ENCODE assay signal across 9 cellular contexts in the genomic region with DNA sequence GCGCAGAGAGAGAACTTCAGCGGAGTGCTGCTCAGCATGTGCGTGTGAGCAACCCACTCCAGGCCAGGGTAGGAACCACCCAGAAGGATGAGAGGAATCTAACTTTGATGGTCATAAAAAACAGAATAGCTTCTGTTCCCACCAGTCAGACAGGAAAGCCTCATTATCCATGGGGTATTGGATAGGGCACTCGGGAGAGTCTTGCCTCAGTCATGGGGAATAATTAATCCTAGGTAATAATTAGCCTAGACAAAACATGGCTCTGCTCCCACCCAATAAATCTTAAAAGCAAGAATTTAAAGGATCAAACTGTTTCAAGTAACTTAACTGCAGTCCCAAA. TPM values are rescaled to one million over a fixed set of nuclear protein-coding genes. Genes with fewer than 3 reads are reported as not detected.
A peak's percentile ranks its signal among the peaks of the same experiment; 100 is the strongest.
DNase-seq lines count a peak whose midpoint lies in the region; ATAC-seq, FAIRE-seq and TF ChIP-seq lines count a peak whose summit lies in the region.
"Had no signal": no experiment of that assay in that cellular context is flagged by ENCODE, and none has a peak within 500 bp of the region (broad histone marks: within the 10 kb centered on the region; RNA-seq: fewer than 3 reads in every experiment).

No MANE protein-coding gene starts in this region.

- H4K8ac ChIP-seq in IMR-90 (ENCODE audit: low read depth in 2 of 2, low read length in 2 of 2) (peak overlapping the region; percentile 91 to 97; a peak in 3 of 4 replicates), H1 (ENCODE audit: extremely low read depth, insufficient read depth, low read length) (no peak overlapping the region), mesendoderm (ENCODE audit: low read depth, low read length) (no peak overlapping the region)

- H3K36me3 Mint-ChIP-seq in natural killer cell treated with Interleukin-12 subunit alpha and Interleukin-12 subunit beta and Interleukin-15 and Interleukin-18, amount 100 ng/mL, for 72 hours: no peaks in the 10 kb centered on the region
- H3K36me3 Mint-ChIP-seq in activated CD4-positive, alpha-beta T cell treated with anti-CD3 and anti-CD28 coated beads for 36 hours (ENCODE audit: low read depth): no peaks in the 10 kb centered on the region

- H3K4me1 Mint-ChIP-seq in natural killer cell treated with Interleukin-12 subunit alpha and Interleukin-12 subunit beta and Interleukin-15 and Interleukin-18, amount 100 ng/mL, for 72 hours (ENCODE audit: low read depth in 2 of 2): no peaks in the 10 kb centered on the region
- peaks cover 22% of the 10 kb centered on the region for H3K4me1 Mint-ChIP-seq in activated CD4-positive, alpha-beta T cell treated with anti-CD3 and anti-CD28 coated beads for 36 hours

- no CpG with 5 or more reads among the region's 4 CpGs for WGBS in IMR-90 (ENCODE audit: extremely low coverage in 2 of 2, insufficient read length in 1 of 2), 2 experiments
- 23% methylated on average over 4 of the region's 4 CpGs; no CpG with 5 or more reads in 1 of the 2 experiments for WGBS in H1 (ENCODE audit: extremely low coverage in 1 of 2, insufficient coverage in 1 of 2, insufficient read length in 1 of 2, insufficient replicate concordance in 2 of 2, low coverage in 1 of 2, low lambda C conversion rate in 2 of 2, missing lambda C conversion rate in 1 of 2), 2 experiments
- no CpG with 5 or more reads among the region's 4 CpGs for WGBS in mesendoderm (ENCODE audit: extremely low coverage, insufficient coverage, low lambda C conversion rate)
- WGBS in suprapubic skin: 22% methylated on average over 4 of the region's 4 CpGs

- peak overlapping the region; percentile 92 for H3K14ac ChIP-seq in IMR-90 (replicated peaks; ENCODE audit: low read depth, low read length)
- H3K14ac ChIP-seq in H1 (ENCODE audit: insufficient read length): no peak overlapping the region

- no peak overlapping the region for H3K27ac Mint-ChIP-seq in natural killer cell treated with Interleukin-12 subunit alpha and Interleukin-12 subunit beta and Interleukin-15 and Interleukin-18, amount 100 ng/mL, for 72 hours
- no peak overlapping the region for H3K27ac Mint-ChIP-seq in activated CD4-positive, alpha-beta T cell treated with anti-CD3 and anti-CD28 coated beads for 36 hours
- H3K27ac Mint-ChIP-seq: IgD-negative memory B cell had no signal

- peak overlapping the region; percentile 66 for H3K56ac ChIP-seq in IMR-90 (ENCODE audit: extremely low read depth, insufficient read depth, low read length)
- no peak overlapping the region for H3K56ac ChIP-seq in H1 (replicated peaks; ENCODE audit: insufficient read length, low read depth, low read length)
- H3K56ac ChIP-seq in mesendoderm (ENCODE audit: low read length): peak overlapping the region; percentile 75

- dilution Hi-C loops in IMR-90 (cut with HindIII; ENCODE audit: low sequenced_read_pairs, unreplicated experiment): no loop called here

- no peak overlapping the region for H3K4me3 Mint-ChIP-seq in natural killer cell treated with Interleukin-12 subunit alpha and Interleukin-12 subunit beta and Interleukin-15 and Interleukin-18, amount 100 ng/mL, for 72 hours
- no peak overlapping the region for H3K4me3 Mint-ChIP-seq in activated CD4-positive, alpha-beta T cell treated with anti-CD3 and anti-CD28 coated beads for 36 hours
- H3K4me3 Mint-ChIP-seq: IgD-negative memory B cell had no signal

- TF ChIP-seq POLR2A in IMR-90 (IDR thresholded peaks at IDR 0.05; ENCODE audit: low read depth, low read length) (no peak), H1 (IDR thresholded peaks at IDR 0.05; ENCODE audit: control extremely low read depth in 1 of 2, low read depth in 2 of 2, low read length in 2 of 2) (no peak; a peak in 1 of 3 replicates), suprapubic skin (IDR thresholded peaks at IDR 0.05) (no peak)

- H3K4me1 ChIP-seq in IMR-90 (ENCODE audit: control insufficient read depth, insufficient read depth, low read length) (peaks cover 2% of the 10 kb centered on the region; the same call in 1 of the 2 replicates), H1 (replicated peaks in 1 of 4; ENCODE audit: control insufficient read depth in 3 of 4, insufficient read depth in 4 of 4, low read length in 3 of 4) (peaks cover 0 to 5% (median 0%) of the 10 kb centered on the region in 4 experiments; a peak in 2 of 7 replicates), mesendoderm (ENCODE audit: control insufficient read depth, low read depth, low read length) (peaks cover 2% of the 10 kb centered on the region), suprapubic skin (peaks cover 13% of the 10 kb centered on the region)

- H2AK9ac ChIP-seq in IMR-90 (replicated peaks; ENCODE audit: low read depth, low read length, poor library complexity): peak overlapping the region; percentile 71

- TF ChIP-seq EP300 in H1 (IDR thresholded peaks at IDR 0.05; ENCODE audit: borderline replicate concordance in 1 of 2, low read depth in 2 of 2, low read length in 2 of 2) (no peak), suprapubic skin (IDR thresholded peaks at IDR 0.05) (no peak)

- no peak overlapping the region for H2BK15ac ChIP-seq in IMR-90 (ENCODE audit: low read depth, low read length)
- H2BK15ac ChIP-seq in H1 (ENCODE audit: low read length): no peak overlapping the region
- H2BK15ac ChIP-seq in mesendoderm (replicated peaks; ENCODE audit: low read depth): no peak overlapping the region

- intact Hi-C loops in IMR-90 (cut with micrococcal nuclease): loop anchor here (1.0 kb wide), 1 partner anchor 10 kb away; no protein-coding TSS in a partner anchor
- intact Hi-C loops in activated CD4-positive, alpha-beta T cell treated with anti-CD3 and anti-CD28 coated beads for 36 hours (cut with DNase I, micrococcal nuclease): no loop called here

- no peak for DNase-seq in IMR-90
- DNase-seq in H1 (ENCODE audit: low read depth in 1 of 2, low spot score in 2 of 2): no peak
- no peak for DNase-seq in mesendoderm
- DNase-seq in suprapubic skin (ENCODE audit: low spot score in 2 of 2): no peak
- DNase-seq in natural killer cell treated with Interleukin-12 subunit alpha and Interleukin-12 subunit beta and Interleukin-15 and Interleukin-18, amount 100 ng/mL, for 72 hours (ENCODE audit: low spot score): no peak
- no peak for DNase-seq in activated CD4-positive, alpha-beta T cell treated with anti-CD3 and anti-CD28 coated beads for 36 hours
- DNase-seq in iPS-NIHi7 (ENCODE audit: extremely low spot score): no peak
- no peak for DNase-seq in activated CD4-positive, alpha-beta T cell treated with anti-CD3 and anti-CD28 coated beads for 1 hour

- H2BK5ac ChIP-seq in IMR-90 (ENCODE audit: low read depth, low read length, poor library complexity, severe bottlenecking) (no peak overlapping the region), H1 (ENCODE audit: low read depth, low read length) (no peak overlapping the region), mesendoderm (ENCODE audit: low read length) (no peak overlapping the region)

- BruUV-seq in IMR-90 (replicated peaks; lab: Mats Ljungman, UMichigan): no TSS peak

- peak overlapping the region; percentile 79 for H3K23ac ChIP-seq in IMR-90 (ENCODE audit: low read depth, low read length)
- no peak overlapping the region for H3K23ac ChIP-seq in H1 (ENCODE audit: insufficient read length)
- H3K23ac ChIP-seq in mesendoderm (ENCODE audit: low read length): no peak overlapping the region

- H3K9me1 ChIP-seq in IMR-90 (ENCODE audit: insufficient read depth, low read length): no peaks in the 10 kb centered on the region

- H3K9me3 ChIP-seq in IMR-90 (ENCODE audit: control insufficient read depth, insufficient read depth, low read length) (no peaks in the 10 kb centered on the region), H1 (ENCODE audit: insufficient read depth in 2 of 2, low read depth in 1 of 2, low read length in 1 of 2) (no peaks in the 10 kb centered on the region), suprapubic skin (no peaks in the 10 kb centered on the region)

- H3K4me2 ChIP-seq in IMR-90 (ENCODE audit: low read depth, low read length) (peak overlapping the region; percentile 90), H1 (ENCODE audit: insufficient read depth in 1 of 2, low read depth in 2 of 2, low read length in 2 of 2) (peak overlapping the region; percentile 63 to 65), mesendoderm (ENCODE audit: low read length) (peak overlapping the region; percentile 5)

- H2AK5ac ChIP-seq in IMR-90 (ENCODE audit: low read depth, low read length) (no peak overlapping the region), H1 (ENCODE audit: low read depth, low read length) (no peak overlapping the region), mesendoderm (ENCODE audit: low read length) (no peak overlapping the region)

- CTCF ChIA-PET in IMR-90 (lab: Yijun Ruan, JAX): no interaction called here
- CTCF ChIA-PET in H1 (lab: Charles Lee; ENCODE audit: partially characterized antibody): interaction anchor here (0.6 to 1.8 kb wide), 5 partner anchors 10 to 26 kb away, joined by 3 to 9 read pairs (median 3); no protein-coding TSS in a partner anchor
- CTCF ChIA-PET in activated CD4-positive, alpha-beta T cell treated with anti-CD3 and anti-CD28 coated beads for 36 hours (lab: Charles Lee): interaction anchor here (0.8 kb wide), 1 partner anchor 16 kb away, joined by 4 read pairs; no protein-coding TSS in a partner anchor

- peak overlapping the region; percentile 4; the same call in 1 of the 2 replicates for H3K27ac ChIP-seq in IMR-90 (ENCODE audit: insufficient read depth, low read length)
- H3K27ac ChIP-seq in H1 (ENCODE audit: low read depth, low read length): no peak overlapping the region
- H3K27ac ChIP-seq in mesendoderm (ENCODE audit: low read depth, low read length): no peak overlapping the region
- peak overlapping the region; percentile 44 for H3K27ac ChIP-seq in suprapubic skin

- TF ChIP-seq CTCF in IMR-90 (conservative IDR thresholded peaks at IDR 0.05; ENCODE audit: low read depth, low read length) (no peak), H1 (IDR thresholded peaks at IDR 0.05; ENCODE audit: control extremely low read depth in 1 of 3, insufficient read depth in 1 of 3, low read depth in 1 of 3, low read length in 3 of 3) (no peak), suprapubic skin (IDR thresholded peaks at IDR 0.05) (no peak)

- H2BK20ac ChIP-seq in IMR-90 (ENCODE audit: low read depth, low read length) (peak overlapping the region; percentile 64), H1 (ENCODE audit: low read length) (no peak overlapping the region)

- H3K9me3 Mint-ChIP-seq in natural killer cell treated with Interleukin-12 subunit alpha and Interleukin-12 subunit beta and Interleukin-15 and Interleukin-18, amount 100 ng/mL, for 72 hours: no peaks in the 10 kb centered on the region
- no peaks in the 10 kb centered on the region for H3K9me3 Mint-ChIP-seq in activated CD4-positive, alpha-beta T cell treated with anti-CD3 and anti-CD28 coated beads for 36 hours (ENCODE audit: low read depth)
- H3K9me3 Mint-ChIP-seq: IgD-negative memory B cell had no signal

- H4K5ac ChIP-seq in IMR-90 (ENCODE audit: low read depth, low read length) (peak overlapping the region; percentile 76), H1 (ENCODE audit: insufficient read length, low read depth, low read length) (no peak overlapping the region), mesendoderm (ENCODE audit: low read length) (no peak overlapping the region)

- H3K9ac ChIP-seq in IMR-90 (ENCODE audit: low read depth, low read length) (peak overlapping the region; percentile 72), H1 (replicated peaks in 1 of 4; ENCODE audit: extremely low read depth in 1 of 4, low read depth in 3 of 4, low read length in 3 of 4) (no peak overlapping the region), mesendoderm (ENCODE audit: low read length) (peak overlapping the region; percentile 0)

- peaks cover 2% of the 10 kb centered on the region; the same call in 1 of the 2 replicates for H3K23me2 ChIP-seq in H1 (ENCODE audit: low read depth, low read length)

- H4K91ac ChIP-seq in IMR-90 (ENCODE audit: insufficient read depth, low read depth, low read length) (peak overlapping the region; percentile 86), H1 (replicated peaks; ENCODE audit: insufficient read length, low read length) (no peak overlapping the region)

- peaks cover 5 to 8% of the 10 kb centered on the region in 2 donors for H3K27me3 Mint-ChIP-seq in natural killer cell treated with Interleukin-12 subunit alpha and Interleukin-12 subunit beta and Interleukin-15 and Interleukin-18, amount 100 ng/mL, for 72 hours
- H3K27me3 Mint-ChIP-seq in activated CD4-positive, alpha-beta T cell treated with anti-CD3 and anti-CD28 coated beads for 36 hours: no peaks in the 10 kb centered on the region

- H3K4me3 ChIP-seq in IMR-90 (ENCODE audit: insufficient read depth, low read depth, low read length) (peak overlapping the region; percentile 27; the same call in 1 of the 2 replicates), H1 (ENCODE audit: extremely low read depth in 1 of 4, insufficient read depth in 2 of 4, low read depth in 3 of 4, low read length in 4 of 4) (peak overlapping the region in 1 of 4 experiments; percentile 51; a peak in 5 of 8 replicates), mesendoderm (ENCODE audit: low read length) (no peak overlapping the region), suprapubic skin (peak overlapping the region; percentile 42)

- H4K20me1 ChIP-seq in IMR-90 (ENCODE audit: insufficient read depth, low read length) (no peaks in the 10 kb centered on the region), H1 (replicated peaks in 1 of 2; ENCODE audit: control insufficient read depth in 1 of 2, insufficient read depth in 2 of 2, low read length in 2 of 2) (no peaks in the 10 kb centered on the region)

- no peak overlapping the region for H2BK12ac ChIP-seq in H1 (ENCODE audit: low read depth, low read length)

- no peaks in the 10 kb centered on the region for H3K36me3 ChIP-seq in IMR-90 (ENCODE audit: control insufficient read depth, insufficient read depth, low read length)
- no peaks in the 10 kb centered on the region for H3K36me3 ChIP-seq in H1 (ENCODE audit: control insufficient read depth in 2 of 4, insufficient read depth in 4 of 4, low read length in 3 of 4)
- no peaks in the 10 kb centered on the region for H3K36me3 ChIP-seq in mesendoderm (ENCODE audit: control insufficient read depth, insufficient read depth, low read length)
- no peaks in the 10 kb centered on the region for H3K36me3 ChIP-seq in suprapubic skin

- H3K79me1 ChIP-seq in IMR-90 (ENCODE audit: low read depth in 1 of 2, low read length in 2 of 2) (no peaks in the 10 kb centered on the region), H1 (ENCODE audit: low read depth, low read length) (no peaks in the 10 kb centered on the region), mesendoderm (ENCODE audit: low read length) (no peaks in the 10 kb centered on the region)

- no peak for ATAC-seq in IMR-90 (ENCODE audit: low read depth)
- ATAC-seq in natural killer cell treated with Interleukin-12 subunit alpha and Interleukin-12 subunit beta and Interleukin-15 and Interleukin-18, amount 100 ng/mL, for 72 hours: no peak
- no peak for ATAC-seq in activated CD4-positive, alpha-beta T cell treated with anti-CD3 and anti-CD28 coated beads for 36 hours

- POLR2A ChIA-PET in IMR-90 (lab: Charles Lee; ENCODE audit: unreplicated experiment): no interaction called here
- POLR2A ChIA-PET in H1 (lab: Charles Lee; ENCODE audit: partially characterized antibody): interaction anchor here (0.8 to 1.2 kb wide), 6 partner anchors 10 to 140 kb away, joined by 3 to 4 read pairs (median 3); partner anchors contain the start of gene TMEM59
- POLR2A ChIA-PET in activated CD4-positive, alpha-beta T cell treated with anti-CD3 and anti-CD28 coated beads for 36 hours (lab: Charles Lee): no interaction called here

- in situ Hi-C loops in IMR-90 (cut with MboI; ENCODE audit: low sequenced_read_pairs): no loop called here

- H2AFZ ChIP-seq in IMR-90 (replicated peaks; ENCODE audit: low read length, poor library complexity) (peak overlapping the region; percentile 93), H1 (ENCODE audit: low read length) (peak overlapping the region; percentile 98)

- H3K18ac ChIP-seq in IMR-90 (ENCODE audit: low read depth, low read length) (peak overlapping the region; percentile 78), H1 (ENCODE audit: extremely low read depth, low read length) (peak overlapping the region; percentile 52; the same call in 1 of the 2 replicates), mesendoderm (ENCODE audit: low read length) (no peak overlapping the region)

- H3K27me3 ChIP-seq in IMR-90 (ENCODE audit: control insufficient read depth, insufficient read depth, low read length) (no peaks in the 10 kb centered on the region), H1 (replicated peaks in 1 of 4; ENCODE audit: control insufficient read depth in 3 of 4, extremely low read depth in 1 of 4, insufficient read depth in 3 of 4, low read length in 3 of 4) (peaks cover 0 to 2% (median 0%) of the 10 kb centered on the region in 4 experiments; a peak in 1 of 7 replicates), mesendoderm (ENCODE audit: insufficient read depth, low read length, poor library complexity) (no peaks in the 10 kb centered on the region), suprapubic skin (no peaks in the 10 kb centered on the region)

- H2BK120ac ChIP-seq in IMR-90 (ENCODE audit: low read depth, low read length): peak overlapping the region; percentile 89
- no peak overlapping the region for H2BK120ac ChIP-seq in H1 (replicated peaks; ENCODE audit: low read depth, low read length)
- H2BK120ac ChIP-seq in mesendoderm (ENCODE audit: low read depth, low read length): no peak overlapping the region

- TF ChIP-seq RAD21 in IMR-90 (IDR thresholded peaks at IDR 0.05; ENCODE audit: low read length): no peak
- TF ChIP-seq RAD21 in H1 (IDR thresholded peaks at IDR 0.05 in 1 of 2, conservative IDR thresholded peaks at IDR 0.05 in 1 of 2; ENCODE audit: low read depth in 2 of 2, low read length in 2 of 2): no peak

- FAIRE-seq in H1 (lab: Jason Lieb, UNC): no peak

- H3K79me2 ChIP-seq in H1 (ENCODE audit: control insufficient read depth in 1 of 2, insufficient read depth in 2 of 2, low read length in 2 of 2) (no peaks in the 10 kb centered on the region), mesendoderm (ENCODE audit: control insufficient read depth, insufficient read depth, low read length) (no peaks in the 10 kb centered on the region)

- H3K4ac ChIP-seq in IMR-90 (ENCODE audit: low read depth, low read length) (peak overlapping the region; percentile 84), H1 (replicated peaks; ENCODE audit: insufficient read length, low read depth, low read length) (no peak overlapping the region), mesendoderm (ENCODE audit: low read depth, low read length) (no peak overlapping the region)

RNA-seq across cellular contexts. Expression of gene LDLRAD1, which starts 35.3 kb away (rescaled TPM):
- total RNA-seq in IMR-90 (2012; rRNA removed): not detected in 2 replicates
- polyA plus RNA-seq in IMR-90 (2012; rRNA removed): not detected in 2 replicates
- not detected in 2 replicates for polyA plus RNA-seq in IMR-90 (2012; cell fraction: cytosol; rRNA removed)
- not detected in 2 replicates for polyA plus RNA-seq in IMR-90 (2012; cell fraction: nucleus; rRNA removed; ENCODE audit: low replicate concordance)
- not detected in 2 replicates for total RNA-seq in H1 (2021; fragmentation: NEBNext Ultra II Directional; extraction: Animal tissue kit (Norgen Biotek cat#: 25700))
- polyA plus RNA-seq in H1 (2011; rRNA removed): not detected in 2 replicates
- polyA plus RNA-seq in H1 (2011; cell fraction: cytosol; rRNA removed): not detected
- polyA plus RNA-seq in H1 (2011; cell fraction: nucleus; rRNA removed): not detected
- not detected in 4 replicates for polyA plus RNA-seq in H1 (2012, experiment 1 of 2)
- polyA plus RNA-seq in H1 (2012, experiment 2 of 2): not detected
- polyA plus RNA-seq in H1 (2013, experiment 1 of 2): not detected
- 0.04 TPM for polyA plus RNA-seq in H1 (2013, experiment 2 of 2)
- polyA minus RNA-seq in H1 (2011; rRNA and poly(A)+ RNA removed): not detected in 2 replicates
- polyA minus RNA-seq in H1 (2011; cell fraction: cytosol; rRNA and poly(A)+ RNA removed): not detected
- not detected for polyA minus RNA-seq in H1 (2011; cell fraction: nucleus; rRNA and poly(A)+ RNA removed)
- 0.04 TPM for polyA plus RNA-seq in mesendoderm (2013, experiment 1 of 2)
- polyA plus RNA-seq in mesendoderm (2013, experiment 2 of 2): not detected
- total RNA-seq in suprapubic skin: under 1 TPM in 1 of 4 donors, not detected in 3; 0.25 TPM
- not detected for total RNA-seq in natural killer cell treated with Interleukin-12 subunit alpha and Interleukin-12 subunit beta and Interleukin-15 and Interleukin-18, amount 100 ng/mL, for 72 hours
- total RNA-seq in activated CD4-positive, alpha-beta T cell treated with anti-CD3 and anti-CD28 coated beads for 36 hours: not detected
- polyA plus RNA-seq: IgD-negative memory B cell had no signal

RNA-seq across cellular contexts. Expression of gene LRRC42, which starts 36.6 kb away (rescaled TPM):
- total RNA-seq in IMR-90 (2012; rRNA removed) (33.3 and 47.5 TPM in 2 replicates), suprapubic skin (10 to 100 TPM; 22.2 to 31.1 (median 28.3) TPM)
- polyA plus RNA-seq in IMR-90 (2012; rRNA removed) (38.6 and 39.9 TPM in 2 replicates), H1 (2011; rRNA removed) (30.4 and 38.2 TPM in 2 replicates)
- polyA plus RNA-seq in IMR-90 (2012; cell fraction: cytosol; rRNA removed): 22.7 and 24.5 TPM in 2 replicates
- 11.2 and 23.1 TPM in 2 replicates for polyA plus RNA-seq in IMR-90 (2012; cell fraction: nucleus; rRNA removed; ENCODE audit: low replicate concordance)
- 54.1 and 54.6 TPM in 2 replicates for total RNA-seq in H1 (2021; fragmentation: NEBNext Ultra II Directional; extraction: Animal tissue kit (Norgen Biotek cat#: 25700))
- polyA plus RNA-seq in H1 (2011; cell fraction: cytosol; rRNA removed): 45.0 TPM
- polyA plus RNA-seq in H1 (2011; cell fraction: nucleus; rRNA removed): 29.2 TPM
- 48.6 to 70.3 TPM (median 52.5 TPM) in 4 replicates for polyA plus RNA-seq in H1 (2012, experiment 1 of 2)
- polyA plus RNA-seq in H1 (2012, experiment 2 of 2): 52.2 TPM
- polyA plus RNA-seq in H1 (2013, experiment 1 of 2): 31.2 TPM
- 29.3 TPM for polyA plus RNA-seq in H1 (2013, experiment 2 of 2)
- polyA minus RNA-seq in H1 (2011; rRNA and poly(A)+ RNA removed): 42.0 and 44.6 TPM in 2 replicates
- 24.8 TPM for polyA minus RNA-seq in H1 (2011; cell fraction: cytosol; rRNA and poly(A)+ RNA removed)
- polyA minus RNA-seq in H1 (2011; cell fraction: nucleus; rRNA and poly(A)+ RNA removed): 18.2 TPM
- polyA plus RNA-seq in mesendoderm (2013, experiment 1 of 2): 33.7 TPM
- polyA plus RNA-seq in mesendoderm (2013, experiment 2 of 2): 35.5 TPM
- 10 to 100 TPM; 19.2 to 21.8 TPM for total RNA-seq in natural killer cell treated with Interleukin-12 subunit alpha and Interleukin-12 subunit beta and Interleukin-15 and Interleukin-18, amount 100 ng/mL, for 72 hours
- total RNA-seq in activated CD4-positive, alpha-beta T cell treated with anti-CD3 and anti-CD28 coated beads for 36 hours: 10 to 100 TPM; 25.4 to 31.3 TPM

RNA-seq across cellular contexts. Expression of gene IFT25, which starts 37.2 kb away (rescaled TPM):
- 9.1 and 30.0 TPM in 2 replicates for total RNA-seq in IMR-90 (2012; rRNA removed)
- 32.4 and 38.0 TPM in 2 replicates for polyA plus RNA-seq in IMR-90 (2012; rRNA removed)
- 2.9 and 8.6 TPM in 2 replicates for polyA plus RNA-seq in IMR-90 (2012; cell fraction: cytosol; rRNA removed)
- 1.4 and 17.9 TPM in 2 replicates for polyA plus RNA-seq in IMR-90 (2012; cell fraction: nucleus; rRNA removed; ENCODE audit: low replicate concordance)
- 29.7 and 36.3 TPM in 2 replicates for total RNA-seq in H1 (2021; fragmentation: NEBNext Ultra II Directional; extraction: Animal tissue kit (Norgen Biotek cat#: 25700))
- 11.3 and 15.0 TPM in 2 replicates for polyA plus RNA-seq in H1 (2011; rRNA removed)
- 22.9 TPM for polyA plus RNA-seq in H1 (2011; cell fraction: cytosol; rRNA removed)
- polyA plus RNA-seq in H1 (2011; cell fraction: nucleus; rRNA removed): 7.7 TPM
- 26.8 to 58.2 TPM (median 33.2 TPM) in 4 replicates for polyA plus RNA-seq in H1 (2012, experiment 1 of 2)
- polyA plus RNA-seq in H1 (2012, experiment 2 of 2): 24.3 TPM
- 40.4 TPM for polyA plus RNA-seq in H1 (2013, experiment 1 of 2)
- polyA plus RNA-seq in H1 (2013, experiment 2 of 2): 42.1 TPM
- polyA minus RNA-seq in H1 (2011; rRNA and poly(A)+ RNA removed): 4.2 and 5.5 TPM in 2 replicates
- polyA minus RNA-seq in H1 (2011; cell fraction: cytosol; rRNA and poly(A)+ RNA removed): 6.2 TPM
- 9.7 TPM for polyA minus RNA-seq in H1 (2011; cell fraction: nucleus; rRNA and poly(A)+ RNA removed)
- polyA plus RNA-seq in mesendoderm (2013, experiment 1 of 2): 39.6 TPM
- polyA plus RNA-seq in mesendoderm (2013, experiment 2 of 2): 38.7 TPM
- 10 to 100 TPM in 3 of 4 donors, 1 to 10 TPM in 1; 8.8 to 36.5 (median 13.8) TPM for total RNA-seq in suprapubic skin
- 10 to 100 TPM; 61.8 to 71.2 TPM for total RNA-seq in natural killer cell treated with Interleukin-12 subunit alpha and Interleukin-12 subunit beta and Interleukin-15 and Interleukin-18, amount 100 ng/mL, for 72 hours
- 10 to 100 TPM; 56.6 to 62.0 TPM for total RNA-seq in activated CD4-positive, alpha-beta T cell treated with anti-CD3 and anti-CD28 coated beads for 36 hours

Comparison
In these comparisons a context has a peak if more than half of its experiments do, and no peak if none do; other contexts are left out.
1. H3K27ac ChIP-seq: peak in IMR-90 (single experiment) and suprapubic skin (single experiment); none in H1 (single experiment) and mesendoderm (single experiment).
2. H3K4me2 ChIP-seq: peak in every context shown above with its lines; median percentile 90 in IMR-90; 64 in H1; 5 in mesendoderm.
3. H3K9ac ChIP-seq: peak in IMR-90 (single experiment) and mesendoderm (single experiment); none in H1 (0 of 4).
4. H4K8ac ChIP-seq: peak in IMR-90 (2 of 2); none in H1 (single experiment) and mesendoderm (single experiment).